In the genomic region with DNA sequence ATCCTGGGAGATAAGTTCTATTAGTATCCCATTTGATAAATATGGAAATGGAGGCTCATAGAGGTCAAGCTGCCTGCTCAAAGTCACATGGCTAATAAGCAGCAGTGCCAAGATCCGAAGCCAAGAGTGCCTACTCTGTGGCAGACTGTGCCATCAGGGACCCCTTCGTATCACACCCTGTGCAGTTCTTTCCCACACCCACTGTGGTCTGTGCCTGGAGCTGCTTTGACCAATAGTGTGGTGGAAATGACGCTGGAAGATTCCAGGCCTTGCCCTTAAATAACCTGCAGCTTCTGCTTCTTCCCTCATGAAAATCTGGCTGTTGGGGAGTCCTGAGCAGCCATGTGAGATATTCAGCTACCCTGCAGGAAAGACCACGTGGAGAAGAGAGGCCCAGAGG, we compare ENCODE assay signal across 2 cellular contexts.
A peak's percentile ranks its signal among the peaks of the same experiment; 100 is the strongest.
TF ChIP-seq lines count a peak whose summit lies in the region.

No MANE protein-coding gene starts in this region.

TF ChIP-seq in liver, 16 proteins besides CTCF, POLR2A, EP300 and RAD21:
- TF ChIP-seq RXRA (IDR thresholded peaks at IDR 0.05) (peak; percentile 6 to 9), HNF4G (IDR thresholded peaks at IDR 0.05) (no peak), ATF3 (IDR thresholded peaks at IDR 0.05) (no peak)

TF ChIP-seq in HepG2, 621 proteins besides CTCF, POLR2A, EP300 and RAD21:
- no peak for TF ChIP-seq ZNF224 (CRISPR knock-in tag; IDR thresholded peaks at IDR 0.05)
- TF ChIP-seq ATF3 (CRISPR knock-in tag; IDR thresholded peaks at IDR 0.05) = no peak
- no peak for TF ChIP-seq SP5 (CRISPR knock-in tag; IDR thresholded peaks at IDR 0.05; ENCODE audit: borderline replicate concordance, low read depth)
- no peak for TF ChIP-seq TBL1XR1 (IDR thresholded peaks at IDR 0.05; ENCODE audit: borderline replicate concordance, low read length, partially characterized antibody)
- TF ChIP-seq PPARG (CRISPR knock-in tag; conservative IDR thresholded peaks at IDR 0.05) = no peak
- TF ChIP-seq SKI (IDR thresholded peaks at IDR 0.05; ENCODE audit: partially characterized antibody) = no peak
- no peak for TF ChIP-seq ARID2 (CRISPR knock-in tag; IDR thresholded peaks at IDR 0.05; ENCODE audit: borderline replicate concordance)
- TF ChIP-seq, protein P1, sequence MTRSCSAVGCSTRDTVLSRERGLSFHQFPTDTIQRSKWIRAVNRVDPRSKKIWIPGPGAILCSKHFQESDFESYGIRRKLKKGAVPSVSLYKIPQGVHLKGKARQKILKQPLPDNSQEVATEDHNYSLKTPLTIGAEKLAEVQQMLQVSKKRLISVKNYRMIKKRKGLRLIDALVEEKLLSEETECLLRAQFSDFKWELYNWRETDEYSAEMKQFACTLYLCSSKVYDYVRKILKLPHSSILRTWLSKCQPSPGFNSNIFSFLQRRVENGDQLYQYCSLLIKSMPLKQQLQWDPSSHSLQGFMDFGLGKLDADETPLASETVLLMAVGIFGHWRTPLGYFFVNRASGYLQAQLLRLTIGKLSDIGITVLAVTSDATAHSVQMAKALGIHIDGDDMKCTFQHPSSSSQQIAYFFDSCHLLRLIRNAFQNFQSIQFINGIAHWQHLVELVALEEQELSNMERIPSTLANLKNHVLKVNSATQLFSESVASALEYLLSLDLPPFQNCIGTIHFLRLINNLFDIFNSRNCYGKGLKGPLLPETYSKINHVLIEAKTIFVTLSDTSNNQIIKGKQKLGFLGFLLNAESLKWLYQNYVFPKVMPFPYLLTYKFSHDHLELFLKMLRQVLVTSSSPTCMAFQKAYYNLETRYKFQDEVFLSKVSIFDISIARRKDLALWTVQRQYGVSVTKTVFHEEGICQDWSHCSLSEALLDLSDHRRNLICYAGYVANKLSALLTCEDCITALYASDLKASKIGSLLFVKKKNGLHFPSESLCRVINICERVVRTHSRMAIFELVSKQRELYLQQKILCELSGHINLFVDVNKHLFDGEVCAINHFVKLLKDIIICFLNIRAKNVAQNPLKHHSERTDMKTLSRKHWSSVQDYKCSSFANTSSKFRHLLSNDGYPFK (CRISPR knock-in tag; IDR thresholded peaks at IDR 0.05; ENCODE audit: borderline replicate concordance) = no peak
- no peak for TF ChIP-seq MBNL3 (CRISPR knock-in tag; conservative IDR thresholded peaks at IDR 0.05)
- TF ChIP-seq AHR (CRISPR knock-in tag; IDR thresholded peaks at IDR 0.05) = no peak
- no peak for TF ChIP-seq ZNF543 (CRISPR knock-in tag; IDR thresholded peaks at IDR 0.05)
- no peak for TF ChIP-seq ZBTB40 (IDR thresholded peaks at IDR 0.05)
- TF ChIP-seq ZBTB40 (CRISPR knock-in tag; IDR thresholded peaks at IDR 0.05) = no peak
- TF ChIP-seq HCFC1 (IDR thresholded peaks at IDR 0.05; ENCODE audit: low read depth, low read length) = no peak
